Comparison of ENCODE assay signal across 10 cellular contexts in genomic region chr14:79369359-79370332, GRCh38.
DNase-seq lines count a peak whose midpoint lies in the region; ATAC-seq lines count a peak whose summit lies in the region.
"Had no signal": no experiment of that assay in that cellular context is flagged by ENCODE, and none has a peak within 500 bp of the region (broad histone marks: within the 10 kb centered on the region; RNA-seq: fewer than 3 reads in every experiment).

No MANE protein-coding gene starts in this region.

- no peaks in the 10 kb centered on the region for H3K4me1 ChIP-seq in GM23248 (ENCODE audit: insufficient read depth)

- no peak overlapping the region for H2AFZ ChIP-seq in GM23248

- peak; percentile 56 for DNase-seq in GM23248
- peak; percentile 85 for DNase-seq in RKO (ENCODE audit: low spot score)
- peak; percentile 70 for DNase-seq in fibroblast of the conjunctiva (ENCODE audit: low read depth)
- peak; percentile 97 for DNase-seq in skeletal muscle cell (ENCODE audit: low read depth)
- no peak for DNase-seq in 8988T
- DNase-seq in iPS-NIHi11 (ENCODE audit: low spot score) = no peak
- no peak for DNase-seq in NCI-H1417 (lab: John Stamatoyannopoulos, UW)
- DNase-seq: NCI-H1694 treated with DMSO at 0.1 percent for 48 hours; stimulated activated CD4-positive, alpha-beta T cell treated with anti-CD3 and anti-CD28 coated beads, Interleukin-2, amount 100 ng/mL, for 24 hours had no signal

- no peak for ATAC-seq in GM21737 (IDR thresholded peaks at IDR 0.05; ENCODE audit: unreplicated experiment)

- H3K9ac ChIP-seq in GM23248 = no peak overlapping the region

- no peak overlapping the region for H3K27ac ChIP-seq in GM23248

- H3K36me3 ChIP-seq in GM23248 (ENCODE audit: low read depth) = no peaks in the 10 kb centered on the region

- 35 to 37% methylated on average over 10 of the region's 10 CpGs for WGBS in GM23248 (ENCODE audit: low coverage in 1 of 2, low lambda C conversion rate in 2 of 2, missing lambda C conversion rate in 2 of 2), 2 experiments

- no peak overlapping the region for H3K4me2 ChIP-seq in GM23248 (ENCODE audit: unreplicated experiment)

- no peaks in the 10 kb centered on the region for H4K20me1 ChIP-seq in GM23248 (ENCODE audit: insufficient read depth)

- H3F3A ChIP-seq in GM23248 (ENCODE audit: insufficient read depth) = no peaks in the 10 kb centered on the region

- no peaks in the 10 kb centered on the region for H3K79me2 ChIP-seq in GM23248 (ENCODE audit: insufficient read depth)

- no peaks in the 10 kb centered on the region for H3K9me3 ChIP-seq in GM23248 (ENCODE audit: low read depth)

- no peaks in the 10 kb centered on the region for H3K27me3 ChIP-seq in GM23248 (replicated peaks; ENCODE audit: insufficient read depth)

- H3K9me2 ChIP-seq in GM23248 (ENCODE audit: insufficient read depth) = no peaks in the 10 kb centered on the region

- no peak overlapping the region for H3K4me3 ChIP-seq in GM23248
- no peak overlapping the region for H3K4me3 ChIP-seq in skeletal muscle cell (ENCODE audit: low read depth, low read length)

- in situ Hi-C loops in GM23248 (cut with MboI) = no loop called here

Comparison
In these comparisons a context has a peak if more than half of its experiments do, and no peak if none do; other contexts are left out.
1. DNase-seq: peak in GM23248 (single experiment), RKO (single experiment), fibroblast of the conjunctiva (single experiment) and skeletal muscle cell (single experiment); none in 8988T (single experiment), iPS-NIHi11 (single experiment) and NCI-H1417 (0 of 3).